In the genomic region with DNA sequence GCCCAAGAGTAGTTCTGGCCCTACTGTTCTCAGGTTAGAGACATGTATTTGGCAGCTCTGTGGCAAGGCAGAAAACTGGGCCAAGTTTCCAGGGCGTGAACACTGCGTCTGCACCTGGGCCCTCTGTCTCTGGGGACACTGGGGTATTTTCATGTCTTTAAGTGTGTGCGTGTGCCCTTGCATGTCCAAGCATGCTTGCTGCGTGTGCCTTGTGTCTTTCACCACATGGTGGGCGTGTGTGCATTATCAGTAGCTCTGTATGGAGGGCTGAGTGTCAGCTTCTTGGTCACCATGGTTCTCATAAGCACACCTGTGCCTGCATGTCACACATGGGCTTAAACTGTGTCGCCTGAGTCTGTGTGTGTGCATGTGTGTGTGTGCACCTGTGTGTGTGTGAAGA, we compare ENCODE assay signal across 7 cellular contexts.
DNase-seq lines count a peak whose midpoint lies in the region; ATAC-seq and TF ChIP-seq lines count a peak whose summit lies in the region.

No MANE protein-coding gene starts in this region.

- TF ChIP-seq EP300 in stomach (IDR thresholded peaks at IDR 0.05) (no peak), suprapubic skin (IDR thresholded peaks at IDR 0.05) (no peak)

- no peaks in the 10 kb centered on the region for H3K27me3 ChIP-seq in stomach
- no peaks in the 10 kb centered on the region for H3K27me3 ChIP-seq in suprapubic skin

- H3K27ac ChIP-seq in stomach: no peak overlapping the region
- no peak overlapping the region for H3K27ac ChIP-seq in suprapubic skin

- no peak for TF ChIP-seq POLR2A in stomach (IDR thresholded peaks at IDR 0.05)
- no peak for TF ChIP-seq POLR2A in suprapubic skin (IDR thresholded peaks at IDR 0.05)

- WGBS in stomach, 5 donors: 43 to 72% (median 55%) methylated on average over 6 of the region's 6 CpGs
- 67% methylated on average over 2 of the region's 6 CpGs for WGBS in suprapubic skin

- peaks cover 23 to 61% (median 60%) of the 10 kb centered on the region in 4 donors for H3K36me3 ChIP-seq in stomach
- H3K36me3 ChIP-seq in suprapubic skin: peaks cover under 1% of the 10 kb centered on the region

- intact Hi-C loops in stomach (cut with DNase I; ENCODE audit: low total_unique reads): no loop called here

- no peak overlapping the region for H3K4me3 ChIP-seq in stomach
- no peak overlapping the region for H3K4me3 ChIP-seq in suprapubic skin

- TF ChIP-seq CTCF in stomach (IDR thresholded peaks at IDR 0.05): no peak
- no peak for TF ChIP-seq CTCF in suprapubic skin (IDR thresholded peaks at IDR 0.05)

- H3K4me1 ChIP-seq in stomach (peaks cover under 1 to 42% (median 20%) of the 10 kb centered on the region in 4 donors), suprapubic skin (peaks cover 12% of the 10 kb centered on the region)

- ATAC-seq in GM19043 (IDR thresholded peaks at IDR 0.05; ENCODE audit: low read depth, unreplicated experiment) (peak; percentile 77), HG02623 (IDR thresholded peaks at IDR 0.05; ENCODE audit: unreplicated experiment) (peak; percentile 75), HG03469 (IDR thresholded peaks at IDR 0.05; ENCODE audit: unreplicated experiment) (peak; percentile 82)

- no peaks in the 10 kb centered on the region for H3K9me3 ChIP-seq in stomach
- H3K9me3 ChIP-seq in suprapubic skin: no peaks in the 10 kb centered on the region

- peak; percentile 40 for DNase-seq in stomach
- no peak for DNase-seq in suprapubic skin (ENCODE audit: low spot score in 2 of 2)
- no peak for DNase-seq in HT-29 (ENCODE audit: low spot score)
- no peak for DNase-seq in activated naive CD4-positive, alpha-beta T cell (lab: John Stamatoyannopoulos, UW)
